Comparison of ENCODE assay signal across 27 cellular contexts in the genomic region with DNA sequence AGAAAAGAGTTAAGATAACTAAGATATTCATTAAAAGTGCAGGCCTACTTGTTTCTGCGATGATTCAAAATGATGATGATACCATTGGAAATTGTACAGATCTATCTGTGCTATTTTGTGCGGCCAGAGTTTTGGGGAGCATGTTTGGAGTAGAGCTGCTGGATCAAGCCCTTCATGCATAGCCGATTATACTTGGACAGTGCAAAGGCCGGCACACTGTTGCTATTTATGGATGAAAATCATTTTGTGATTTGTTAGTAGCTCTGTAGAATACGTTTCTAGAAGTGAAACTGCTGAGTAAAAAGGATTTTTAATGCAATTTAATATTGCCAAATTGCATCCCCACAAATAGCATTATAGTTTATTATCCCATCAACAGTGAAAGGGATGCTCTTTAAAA.
"Had no signal": no experiment of that assay in that cellular context is flagged by ENCODE, and none has a peak within 500 bp of the region (broad histone marks: within the 10 kb centered on the region; RNA-seq: fewer than 3 reads in every experiment).

No MANE protein-coding gene starts in this region.

- H3K79me2 ChIP-seq: parathyroid adenoma had no signal

- DNase-seq: naive thymus-derived CD4-positive, alpha-beta T cell; natural killer cell; occipital lobe; ovary; posterior cingulate gyrus; psoas muscle; right cardiac atrium; spleen; stimulated activated CD4-positive, alpha-beta T cell treated with anti-CD3 and anti-CD28 coated beads, Interleukin-12 subunit alpha, Interleukin-12 subunit beta, amount 100 ng/mL, for 4 hours; stimulated activated CD4-positive, alpha-beta T cell treated with anti-CD3 and anti-CD28 coated beads, Interleukin-1b, Interleukin-23, amount 100 ng/mL, for 48 hours; stimulated activated CD4-positive, alpha-beta T cell treated with anti-CD3 and anti-CD28 coated beads, Interleukin-4, amount 100 ng/mL, for 1 hour; stimulated activated CD4-positive, alpha-beta T cell treated with anti-CD3 and anti-CD28 coated beads, Interleukin-4, amount 100 ng/mL, for 4 hours; stimulated activated CD8-positive, alpha-beta memory T cell treated with anti-CD3 and anti-CD28 coated beads, Interleukin-4, amount 100 ng/mL, for 48 hours; stimulated activated naive B cell treated with anti-CD40 and anti-IgM and Interleukin-4, amounts not matched to agents 10 μg/mL and 1 μg/mL and 100 μg/mL, for 72 hours; stimulated activated naive CD4-positive, alpha-beta T cell treated with Interleukin-2 at 50 U/mL for 16 hours; stomach; thyroid gland; trophoblast cell; upper lobe of left lung; uterus had no signal

- H3K27ac ChIP-seq: neural progenitor cell, ovary, parathyroid adenoma, psoas muscle, skin epidermis, spleen, stomach, thoracic aorta, thyroid gland, tibial nerve, upper lobe of left lung, uterus had no signal

- H3K9me3 ChIP-seq: ovary, psoas muscle, spleen, stomach, thoracic aorta, thyroid gland, tibial nerve, upper lobe of left lung, uterus had no signal

- H3K4me2 ChIP-seq: neural progenitor cell, smooth muscle cell had no signal

- H2AFZ ChIP-seq: neural progenitor cell, parathyroid adenoma had no signal

- H3K27me3 ChIP-seq: neural progenitor cell, ovary, spleen, stomach, thyroid gland, tibial nerve, upper lobe of left lung, uterus had no signal

- H3K4me1 ChIP-seq: neural progenitor cell, parathyroid adenoma, psoas muscle, spleen, stomach, thyroid gland, tibial nerve, upper lobe of left lung, uterus had no signal

- ATAC-seq: naive thymus-derived CD4-positive, alpha-beta T cell; natural killer cell; psoas muscle; right cardiac atrium; sciatic nerve; stimulated activated naive B cell treated with anti-CD40 and anti-IgM and Interleukin-4, amounts not matched to agents 10 μg/mL and 1 μg/mL and 100 μg/mL, for 72 hours had no signal

- H3K36me3 ChIP-seq: neural progenitor cell, ovary, spleen, stomach, thoracic aorta, thyroid gland, tibial nerve, upper lobe of left lung, uterus had no signal

- H3K9ac ChIP-seq: neural progenitor cell, parathyroid adenoma had no signal

- H3K4me3 ChIP-seq: neural progenitor cell, ovary, psoas muscle, skin epidermis, smooth muscle cell, spleen, stomach, thoracic aorta, thyroid gland, tibial nerve, upper lobe of left lung, uterus had no signal
